ENCODE assay signal across 28 cellular contexts in the genomic region with DNA sequence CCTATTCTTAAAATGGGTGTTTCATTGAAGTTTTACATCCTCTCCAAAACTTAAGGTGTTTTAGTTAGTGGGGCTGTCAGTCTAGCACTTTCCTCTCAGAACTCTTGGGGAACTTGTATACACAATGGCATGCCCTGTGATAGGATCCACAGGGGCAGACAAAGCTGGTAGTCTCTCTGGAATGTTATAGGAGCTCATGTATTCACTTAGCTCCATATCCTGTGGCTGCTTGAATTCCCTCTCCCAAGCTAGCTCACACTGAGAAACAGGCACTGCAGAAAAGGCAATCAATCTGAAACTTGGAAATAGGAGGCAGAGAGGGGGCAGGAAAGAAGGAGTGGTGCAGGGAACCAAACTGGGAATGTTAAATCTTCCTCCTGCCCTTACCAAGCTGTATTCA. TPM values are rescaled to one million over a fixed set of nuclear protein-coding genes. Genes with fewer than 3 reads are reported as not detected.
A peak's percentile ranks its signal among the peaks of the same experiment; 100 is the strongest.
DNase-seq lines count a peak whose midpoint lies in the region; ATAC-seq, FAIRE-seq and TF ChIP-seq lines count a peak whose summit lies in the region.
"Had no signal": no experiment of that assay in that cellular context is flagged by ENCODE, and none has a peak within 500 bp of the region (broad histone marks: within the 10 kb centered on the region; RNA-seq: fewer than 3 reads in every experiment).

No MANE protein-coding gene starts in this region.

- H3K79me2 ChIP-seq in endothelial cell of umbilical vein (ENCODE audit: control insufficient read depth, insufficient read depth, low read length): no peaks in the 10 kb centered on the region

- no peak overlapping the region for H3K4me3 Mint-ChIP-seq in activated CD8-positive, alpha-beta memory T cell treated with anti-CD3 and anti-CD28 coated beads, Interleukin-2, amount 10 ng/mL, durations not matched to agents 7 days and 5 days
- H3K4me3 Mint-ChIP-seq: activated naive CD8-positive, alpha-beta T cell treated with anti-CD3 and anti-CD28 coated beads, Interleukin-2, amount 10 ng/mL, durations not matched to agents 7 days and 5 days had no signal

- POLR2A ChIA-PET in endothelial cell of umbilical vein (lab: Charles Lee): no interaction called here

- peaks cover 2% of the 10 kb centered on the region for H3K27me3 Mint-ChIP-seq in activated CD8-positive, alpha-beta memory T cell treated with anti-CD3 and anti-CD28 coated beads, Interleukin-2, amount 10 ng/mL, durations not matched to agents 7 days and 5 days

- H4K20me1 ChIP-seq in endothelial cell of umbilical vein (replicated peaks; ENCODE audit: control insufficient read depth, extremely low read depth, insufficient read depth, low read length): no peaks in the 10 kb centered on the region
- H4K20me1 ChIP-seq: BLaER1 treated with 17β-estradiol and CSF1 and Interleukin-3, amounts not matched to agents 10 nM and 100 nM had no signal

- ATAC-seq in activated CD8-positive, alpha-beta memory T cell treated with anti-CD3 and anti-CD28 coated beads, Interleukin-2, amount 10 ng/mL, durations not matched to agents 7 days and 5 days: no peak
- ATAC-seq in sciatic nerve (no peak), HG02885 (IDR thresholded peaks at IDR 0.05; ENCODE audit: poor library complexity, unreplicated experiment) (no peak)
- ATAC-seq: gastrocnemius medialis, left lobe of liver, psoas muscle had no signal

- no peak overlapping the region for H2AFZ ChIP-seq in endothelial cell of umbilical vein (ENCODE audit: low read depth, low read length)

- no peak overlapping the region for H3K9ac ChIP-seq in endothelial cell of umbilical vein (replicated peaks; ENCODE audit: extremely low read depth, insufficient read depth, low read length)
- H3K9ac ChIP-seq: BLaER1 treated with 17β-estradiol and CSF1 and Interleukin-3, amounts not matched to agents 10 nM and 100 nM had no signal

- dilution Hi-C loops in endothelial cell of umbilical vein (cut with MboI; ENCODE audit: extremely low pct_ligation_motif_present, low sequenced_read_pairs): no loop called here

- H3K36me3 ChIP-seq in endothelial cell of umbilical vein (ENCODE audit: control insufficient read depth in 2 of 2, extremely low read depth in 1 of 2, insufficient read depth in 2 of 2, low read length in 2 of 2) (no peaks in the 10 kb centered on the region), mesodermal cell (ENCODE audit: control insufficient read depth, insufficient read depth, low read length) (no peaks in the 10 kb centered on the region)
- H3K36me3 ChIP-seq: ascending aorta; BLaER1 treated with 17β-estradiol and CSF1 and Interleukin-3, amounts not matched to agents 10 nM and 100 nM; gastrocnemius medialis; sigmoid colon; tibial nerve; WERI-Rb-1 had no signal

- in situ Hi-C loops in SK-MEL-5 (cut with HindIII; ENCODE audit: low pct_unique_long_range_greater_than_20kb, low sequenced_read_pairs): no loop called here

- no peaks in the 10 kb centered on the region for H3K27me3 ChIP-seq in endothelial cell of umbilical vein (ENCODE audit: control insufficient read depth in 2 of 2, insufficient read depth in 2 of 2, low read length in 2 of 2)
- H3K27me3 ChIP-seq: ascending aorta; BLaER1 treated with 17β-estradiol and CSF1 and Interleukin-3, amounts not matched to agents 10 nM and 100 nM; sigmoid colon had no signal

- CTCF ChIA-PET in endothelial cell of umbilical vein (lab: Charles Lee): no interaction called here
- CTCF ChIA-PET in activated CD8-positive, alpha-beta memory T cell treated with anti-CD3 and anti-CD28 coated beads, Interleukin-2, amount 10 ng/mL, durations not matched to agents 7 days and 5 days (lab: Charles Lee): no interaction called here

- peak; percentile 67 for FAIRE-seq in endothelial cell of umbilical vein (lab: Jason Lieb, UNC)

- intact Hi-C loops in endothelial cell of umbilical vein (cut with micrococcal nuclease) (no loop called here), sciatic nerve (cut with DNase I) (no loop called here)

- TF ChIP-seq POLR2A in endothelial cell of umbilical vein (IDR thresholded peaks at IDR 0.05; ENCODE audit: low read depth, low read length): no peak

- no peaks in the 10 kb centered on the region for H3K9me3 Mint-ChIP-seq in activated CD8-positive, alpha-beta memory T cell treated with anti-CD3 and anti-CD28 coated beads, Interleukin-2, amount 10 ng/mL, durations not matched to agents 7 days and 5 days (ENCODE audit: low read depth)
- H3K9me3 Mint-ChIP-seq: activated naive CD8-positive, alpha-beta T cell treated with anti-CD3 and anti-CD28 coated beads, Interleukin-2, amount 10 ng/mL, durations not matched to agents 7 days and 5 days had no signal

- H3K4me2 ChIP-seq in endothelial cell of umbilical vein (ENCODE audit: insufficient read depth, low read length): no peak overlapping the region
- H3K4me2 ChIP-seq: BLaER1 treated with 17β-estradiol and CSF1 and Interleukin-3, amounts not matched to agents 10 nM and 100 nM had no signal

- H3K27ac ChIP-seq in endothelial cell of umbilical vein (ENCODE audit: insufficient read depth, low read depth, low read length) (no peak overlapping the region), mesodermal cell (ENCODE audit: low read depth, low read length, severe bottlenecking) (peak overlapping the region; percentile 29)
- H3K27ac ChIP-seq: ascending aorta; BLaER1 treated with 17β-estradiol and CSF1 and Interleukin-3, amounts not matched to agents 10 nM and 100 nM; gastrocnemius medialis; psoas muscle; sigmoid colon; tibial nerve; WERI-Rb-1 had no signal

- no peaks in the 10 kb centered on the region for H3K36me3 Mint-ChIP-seq in activated CD8-positive, alpha-beta memory T cell treated with anti-CD3 and anti-CD28 coated beads, Interleukin-2, amount 10 ng/mL, durations not matched to agents 7 days and 5 days
- H3K36me3 Mint-ChIP-seq: activated naive CD8-positive, alpha-beta T cell treated with anti-CD3 and anti-CD28 coated beads, Interleukin-2, amount 10 ng/mL, durations not matched to agents 7 days and 5 days had no signal

- no peak overlapping the region for H3K4me3 ChIP-seq in endothelial cell of umbilical vein (replicated peaks in 1 of 3; ENCODE audit: insufficient read depth in 1 of 3, low read depth in 1 of 3, low read length in 3 of 3)
- H3K4me3 ChIP-seq in mesodermal cell (ENCODE audit: extremely low read depth, insufficient read depth, low read length, poor library complexity, severe bottlenecking): no peak overlapping the region
- H3K4me3 ChIP-seq: BLaER1 treated with 17β-estradiol and CSF1 and Interleukin-3, amounts not matched to agents 10 nM and 100 nM; gastrocnemius medialis; psoas muscle; sigmoid colon; tibial nerve had no signal

- H3K4me1 Mint-ChIP-seq in activated CD8-positive, alpha-beta memory T cell treated with anti-CD3 and anti-CD28 coated beads, Interleukin-2, amount 10 ng/mL, durations not matched to agents 7 days and 5 days: peaks cover 1% of the 10 kb centered on the region

- no TSS peak for BruUV-seq in endothelial cell of umbilical vein (replicated peaks; lab: Mats Ljungman, UMichigan)

- peak; percentile 46 for DNase-seq in SK-MEL-5 (ENCODE audit: low read depth, low spot score)
- DNase-seq in endothelial cell of umbilical vein (ENCODE audit: low read depth, low spot score): peak; percentile 34
- no peak for DNase-seq in activated CD8-positive, alpha-beta memory T cell treated with anti-CD3 and anti-CD28 coated beads, Interleukin-2, amount 10 ng/mL, durations not matched to agents 7 days and 5 days
- no peak for DNase-seq in activated effector memory CD4-positive, alpha-beta T cell treated with Interleukin-2 at 50 U/mL for 16 hours
- DNase-seq in sciatic nerve (ENCODE audit: low spot score): no peak
- DNase-seq: activated CD4-positive, alpha-beta T cell treated with anti-CD3 and anti-CD28 coated beads for 48 hours; activated CD8-positive, alpha-beta memory T cell treated with anti-CD3 and anti-CD28 coated beads for 24 hours; activated effector memory CD4-positive, alpha-beta T cell treated with anti-CD3 and anti-CD28 coated beads, Interleukin-2, amount 50 U/mL, for 16 hours; activated naive CD8-positive, alpha-beta T cell treated with anti-CD3 and anti-CD28 coated beads, Interleukin-2, amount 10 ng/mL, durations not matched to agents 7 days and 5 days; DMS153; gastrocnemius medialis; Kasumi-1; mesenchymal stem cell; NCI-H1436 treated with DMSO at 0.1 percent for 48 hours; NCI-H446; NCI-H748 treated with DMSO at 0.1 percent for 48 hours; psoas muscle; SIG-M5; sigmoid colon; stimulated activated CD4-positive, alpha-beta T cell treated with anti-CD3 and anti-CD28 coated beads, Interleukin-4, amount 100 ng/mL, for 24 hours; T1000; WERI-Rb-1 had no signal

- H3K4me1 ChIP-seq in endothelial cell of umbilical vein (ENCODE audit: control insufficient read depth, extremely low read depth, insufficient read depth, low read length) (peaks cover 19% of the 10 kb centered on the region), mesodermal cell (ENCODE audit: control insufficient read depth, insufficient read depth, low read length, poor library complexity, severe bottlenecking) (peaks cover 8% of the 10 kb centered on the region)
- H3K4me1 ChIP-seq: ascending aorta; BLaER1 treated with 17β-estradiol and CSF1 and Interleukin-3, amounts not matched to agents 10 nM and 100 nM; gastrocnemius medialis; psoas muscle; sigmoid colon; tibial nerve had no signal

- no peaks in the 10 kb centered on the region for H3K9me1 ChIP-seq in endothelial cell of umbilical vein (replicated peaks; ENCODE audit: control insufficient read depth, extremely low read depth, insufficient read depth, low read length)

- H3K9me3 ChIP-seq in endothelial cell of umbilical vein (replicated peaks; ENCODE audit: control insufficient read depth, insufficient read depth, low read length) (no peaks in the 10 kb centered on the region), mesodermal cell (ENCODE audit: control insufficient read depth, low read length) (no peaks in the 10 kb centered on the region)
- H3K9me3 ChIP-seq: ascending aorta; BLaER1 treated with 17β-estradiol and CSF1 and Interleukin-3, amounts not matched to agents 10 nM and 100 nM; gastrocnemius medialis; psoas muscle; sigmoid colon; tibial nerve had no signal

- TF ChIP-seq CTCF in endothelial cell of umbilical vein (IDR thresholded peaks at IDR 0.05; ENCODE audit: extremely low read depth in 1 of 2, insufficient read depth in 1 of 2, low read depth in 1 of 2, low read length in 2 of 2): no peak

- no peak overlapping the region for H3K27ac Mint-ChIP-seq in activated CD8-positive, alpha-beta memory T cell treated with anti-CD3 and anti-CD28 coated beads, Interleukin-2, amount 10 ng/mL, durations not matched to agents 7 days and 5 days
- H3K27ac Mint-ChIP-seq: activated naive CD8-positive, alpha-beta T cell treated with anti-CD3 and anti-CD28 coated beads, Interleukin-2, amount 10 ng/mL, durations not matched to agents 7 days and 5 days had no signal

RNA-seq across cellular contexts. Expression of gene ARMCX2, which starts 26.3 kb away (rescaled TPM):
- 40.8 and 43.2 TPM in 2 replicates for total RNA-seq in SK-MEL-5 (2014; rRNA removed; shearing (Covaris generic))
- 17.6 and 24.0 TPM in 2 replicates for polyA plus RNA-seq in SK-MEL-5 (2015; cell fraction: cytosol; rRNA removed)
- 111 and 674 TPM in 2 replicates for polyA plus RNA-seq in SK-MEL-5 (2015; cell fraction: nucleus; rRNA removed)
- total RNA-seq in endothelial cell of umbilical vein: 75.2 and 103 TPM in 2 replicates
- polyA plus RNA-seq in endothelial cell of umbilical vein: 37.4 and 41.4 TPM in 2 replicates
- 40.9 and 42.6 TPM in 2 replicates for polyA plus RNA-seq in endothelial cell of umbilical vein (2011; cell fraction: cytosol; rRNA removed)
- polyA plus RNA-seq in endothelial cell of umbilical vein (2011; cell fraction: nucleus; rRNA removed): 77.1 and 83.6 TPM in 2 replicates
- polyA plus RNA-seq in endothelial cell of umbilical vein (2012): 90.2 and 114 TPM in 2 replicates
- polyA minus RNA-seq in endothelial cell of umbilical vein: 61.3 and 76.6 TPM in 2 replicates
- polyA minus RNA-seq in endothelial cell of umbilical vein (2011; cell fraction: cytosol; rRNA and poly(A)+ RNA removed): not detected
- polyA minus RNA-seq in endothelial cell of umbilical vein (2011; cell fraction: nucleus; rRNA and poly(A)+ RNA removed): 18.7 and 24.0 TPM in 2 replicates
- 148 TPM for polyA plus RNA-seq in mesodermal cell (2013, experiment 1 of 2)
- 135 TPM for polyA plus RNA-seq in mesodermal cell (2013, experiment 2 of 2)
- total RNA-seq in activated CD8-positive, alpha-beta memory T cell treated with anti-CD3 and anti-CD28 coated beads, Interleukin-2, amount 10 ng/mL, durations not matched to agents 7 days and 5 days: 1 to 10 TPM; 2.8 to 6.4 TPM
- 49.8 TPM for total RNA-seq in sciatic nerve

Comparison
In these comparisons a context has a peak if more than half of its experiments do, and no peak if none do; other contexts are left out.
1. DNase-seq: peak in SK-MEL-5 (single experiment) and endothelial cell of umbilical vein (single experiment); none in activated CD8-positive, alpha-beta memory T cell treated with anti-CD3 and anti-CD28 coated beads, Interleukin-2, amount 10 ng/mL, durations not matched to agents 7 days and 5 days (single experiment), activated effector memory CD4-positive, alpha-beta T cell treated with Interleukin-2 at 50 U/mL for 16 hours (single experiment) and sciatic nerve (single experiment).